ENCODE assay signal across 29 cellular contexts in the genomic region with DNA sequence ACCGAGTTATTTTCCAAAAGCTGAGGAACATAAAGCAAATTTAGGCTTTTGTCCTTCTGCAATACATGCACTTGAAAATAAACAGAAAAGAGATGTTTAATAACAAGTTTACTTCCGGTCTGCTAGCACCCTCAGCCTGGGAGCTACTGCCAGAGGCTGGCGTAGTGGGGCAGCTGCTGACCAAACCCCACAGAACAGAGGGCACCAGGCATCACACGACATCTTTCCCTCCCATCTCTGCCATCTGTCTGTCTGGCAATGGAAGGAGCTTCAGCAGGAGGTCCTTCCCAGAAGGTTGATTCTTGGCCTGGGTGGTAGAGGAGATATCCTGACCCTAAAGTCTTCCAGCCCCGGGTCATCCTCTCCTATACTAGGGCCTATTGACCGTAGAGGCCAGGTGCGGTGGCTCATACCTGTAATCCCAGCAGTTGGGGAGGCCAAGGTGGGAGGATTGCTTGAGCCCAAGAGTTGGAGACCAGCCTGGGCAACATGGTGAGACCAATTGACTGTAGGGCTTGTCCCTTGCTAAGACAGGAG. TPM values are rescaled to one million over a fixed set of nuclear protein-coding genes. Genes with fewer than 3 reads are reported as not detected.
DNase-seq lines count a peak whose midpoint lies in the region.
"Had no signal": no experiment of that assay in that cellular context is flagged by ENCODE, and none has a peak within 500 bp of the region (broad histone marks: within the 10 kb centered on the region; RNA-seq: fewer than 3 reads in every experiment).

No MANE protein-coding gene starts in this region.

- H3K27me3 ChIP-seq in H7 (ENCODE audit: control insufficient read depth, insufficient read depth, low read length): no peaks in the 10 kb centered on the region
- H3K27me3 ChIP-seq: body of pancreas, ovary had no signal

- no peaks in the 10 kb centered on the region; the same call in none of the 2 replicates for H3K36me3 ChIP-seq in H7 (replicated peaks; ENCODE audit: control insufficient read depth, insufficient read depth, low read length)
- H3K36me3 ChIP-seq: ovary had no signal

- H3K27ac ChIP-seq in angular gyrus (ENCODE audit: low read depth, low read length) (peak overlapping the region; percentile 98), temporal lobe (ENCODE audit: low read depth, low read length) (peak overlapping the region; percentile 99)
- H3K27ac ChIP-seq: body of pancreas, C4-2B, ovary, VCaP had no signal

- DNase-seq in H7 (peak; percentile 20), myocyte (ENCODE audit: low read depth) (peak; percentile 37), HuH-7.5 (ENCODE audit: low spot score) (no peak), medulla oblongata (ENCODE audit: extremely low spot score) (no peak), DMS153 (lab: John Stamatoyannopoulos, UW) (no peak)
- DNase-seq: activated CD4-positive, alpha-beta T cell treated with anti-CD3 and anti-CD28 coated beads for 48 hours; activated naive CD8-positive, alpha-beta T cell treated with anti-CD3 and anti-CD28 coated beads, Interleukin-2, amount 50 U/mL, for 24 hours; activated T-cell treated with anti-CD3 and anti-CD28 coated beads, Interleukin-2, amount 50 U/mL, for 4 hours; body of pancreas; effector memory CD8-positive, alpha-beta T cell; erythroblast; HCEC 1CT; natural killer cell; NCI-H1105; NCI-H187 treated with DMSO at 0.1 percent for 48 hours; NCI-H2171 treated with DMSO at 0.1 percent for 48 hours; NCI-H524 treated with DMSO at 0.1 percent for 48 hours; NK-92 treated with Interleukin-12 subunit alpha and Interleukin-12 subunit beta, amount 100 ng/mL, for 24 hours; ovary; retina; SIG-M5; spleen; stimulated activated CD4-positive, alpha-beta T cell treated with anti-CD3 and anti-CD28 coated beads, Interleukin-4, amount 100 ng/mL, for 1 hour; SW 1271; T-helper 9 cell had no signal

- H3K4me3 ChIP-seq in H7 (ENCODE audit: insufficient read depth, low read depth, low read length): no peak overlapping the region
- H3K4me3 ChIP-seq: body of pancreas, ovary, spleen had no signal

RNA-seq across cellular contexts. Expression of a gene that starts 47.8 kb away (rescaled TPM):
- total RNA-seq in H7 (2014; rRNA removed; shearing (Covaris generic)): 4.1 and 4.2 TPM in 2 replicates
- 49.3 and 57.5 TPM in 2 replicates for total RNA-seq in myocyte
- polyA plus RNA-seq in myocyte (2012): 81.8 TPM
- 5.4 TPM for total RNA-seq in temporal lobe
- total RNA-seq: natural killer cell had no signal

Comparison
In these comparisons a context has a peak if more than half of its experiments do, and no peak if none do; other contexts are left out.
1. DNase-seq: peak in H7 (single experiment) and myocyte (single experiment); none in HuH-7.5 (single experiment), medulla oblongata (single experiment) and DMS153 (single experiment).